Comparison of ENCODE assay signal across 31 cellular contexts in the genomic region with DNA sequence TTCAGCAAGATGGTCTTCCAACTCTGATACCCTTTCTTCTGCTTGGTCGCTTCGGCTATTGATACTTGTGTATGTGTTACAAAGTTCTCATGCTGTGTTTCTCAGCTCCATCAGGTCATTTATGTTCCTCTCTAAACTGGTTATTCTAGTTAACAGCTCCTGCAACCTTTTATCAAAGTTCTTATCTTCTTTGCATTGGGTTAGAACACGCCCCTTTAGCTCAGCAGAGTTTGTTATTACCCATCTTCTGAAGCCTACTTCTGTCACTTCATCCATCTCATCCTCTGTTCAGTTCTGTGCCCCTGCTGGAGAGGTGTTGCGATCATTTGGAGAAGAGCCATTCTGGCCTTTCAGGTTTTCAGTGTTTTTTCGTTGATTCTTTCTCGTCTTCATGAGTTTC. TPM values are rescaled to one million over a fixed set of nuclear protein-coding genes. Genes with fewer than 3 reads are reported as not detected.
"Had no signal": no experiment of that assay in that cellular context is flagged by ENCODE, and none has a peak within 500 bp of the region (broad histone marks: within the 10 kb centered on the region; RNA-seq: fewer than 3 reads in every experiment).

No MANE protein-coding gene starts in this region.

- H3K4me3 Mint-ChIP-seq: immature natural killer cell; natural killer cell; neural crest cell; stimulated activated memory B cell treated with anti-CD40 and anti-IgM and Interleukin-4, amounts not matched to agents 10 μg/mL and 1 μg/mL and 100 μg/mL, for 72 hours had no signal

- H3K27me3 ChIP-seq: esophagus muscularis mucosa, foreskin keratinocyte, gastroesophageal sphincter, sigmoid colon, testis, tibial artery had no signal

- DNase-seq: dermis blood vessel endothelial cell; effector memory CD4-positive, alpha-beta T cell; foreskin keratinocyte; heart right ventricle; hypothalamus; immature natural killer cell; left ventricle myocardium superior; lower lobe of right lung; natural killer cell; psoas muscle; right cardiac atrium; sigmoid colon; stimulated activated CD4-positive, alpha-beta T cell treated with anti-CD3 and anti-CD28 coated beads, Interleukin-4, amount 100 ng/mL, for 4 hours; stimulated activated naive CD8-positive, alpha-beta T cell treated with anti-CD3 and anti-CD28 coated beads, Interleukin-15, Interleukin-2, amounts not matched to agents 100 U/mL and 50 U/mL, for 24 hours; substantia nigra; testis; tibial artery had no signal

- H3K9me3 ChIP-seq: esophagus muscularis mucosa, gastroesophageal sphincter, heart right ventricle, lower lobe of right lung, neutrophil, psoas muscle, sigmoid colon, testis, tibial artery had no signal

- H3K27ac Mint-ChIP-seq: immature natural killer cell; natural killer cell; stimulated activated memory B cell treated with anti-CD40 and anti-IgM and Interleukin-4, amounts not matched to agents 10 μg/mL and 1 μg/mL and 100 μg/mL, for 72 hours had no signal

- H3K4me3 ChIP-seq: coronary artery, esophagus muscularis mucosa, gastroesophageal sphincter, heart right ventricle, lower lobe of right lung, psoas muscle, sigmoid colon, testis, tibial artery had no signal

- H3K4me1 ChIP-seq: lower lobe of right lung, psoas muscle had no signal

- H3K4me1 Mint-ChIP-seq: immature natural killer cell had no signal

- H3K9me3 Mint-ChIP-seq: natural killer cell; stimulated activated memory B cell treated with anti-CD40 and anti-IgM and Interleukin-4, amounts not matched to agents 10 μg/mL and 1 μg/mL and 100 μg/mL, for 72 hours had no signal

- H3K36me3 Mint-ChIP-seq: immature natural killer cell; natural killer cell; stimulated activated memory B cell treated with anti-CD40 and anti-IgM and Interleukin-4, amounts not matched to agents 10 μg/mL and 1 μg/mL and 100 μg/mL, for 72 hours had no signal

- H3K36me3 ChIP-seq: esophagus muscularis mucosa, gastroesophageal sphincter, heart right ventricle, lower lobe of right lung, neutrophil, sigmoid colon, tibial artery had no signal

RNA-seq across cellular contexts. Expression of gene ACOD1, which starts 18.7 kb away (rescaled TPM):
- total RNA-seq: dermis blood vessel endothelial cell, endothelial cell of umbilical vein, epithelial cell of proximal tubule, esophagus muscularis mucosa, fibroblast of lung, foreskin keratinocyte, gastroesophageal sphincter, left ventricle myocardium superior, lower lobe of right lung, mesenteric fat pad, natural killer cell, neural crest cell, omental fat pad, psoas muscle, renal cortical epithelial cell, right cardiac atrium, sigmoid colon, skeletal muscle tissue, urinary bladder had no signal
